ENCODE assay signal across 16 cellular contexts in the genomic region with DNA sequence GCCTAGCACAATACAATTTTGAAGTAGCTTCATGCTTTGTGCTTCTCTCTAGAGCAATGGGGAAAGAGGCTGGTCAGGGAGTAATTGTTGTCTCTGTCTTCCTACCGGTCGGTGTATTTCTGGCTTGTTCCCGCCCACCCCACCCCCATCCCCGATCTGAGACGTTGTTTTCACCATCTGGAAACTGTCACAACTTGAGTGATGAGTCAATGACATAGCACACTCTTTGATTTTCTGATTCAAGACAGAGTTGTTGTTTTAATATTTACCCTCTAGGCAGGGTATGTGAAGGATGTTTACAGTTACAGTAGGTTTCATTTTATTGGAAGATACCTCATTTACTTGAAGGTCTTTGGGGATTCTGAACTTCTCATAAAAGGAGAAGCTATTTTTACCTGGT. TPM values are rescaled to one million over a fixed set of nuclear protein-coding genes. Genes with fewer than 3 reads are reported as not detected.
DNase-seq lines count a peak whose midpoint lies in the region; ATAC-seq and TF ChIP-seq lines count a peak whose summit lies in the region.
"Had no signal": no experiment of that assay in that cellular context is flagged by ENCODE, and none has a peak within 500 bp of the region (broad histone marks: within the 10 kb centered on the region; RNA-seq: fewer than 3 reads in every experiment).

No MANE protein-coding gene starts in this region.

- DNase-seq in NCI-H82 (lab: John Stamatoyannopoulos, UW) (peak; percentile 44), NCI-H82 treated with DMSO at 0.1 percent for 48 hours (lab: John Stamatoyannopoulos, UW; ENCODE audit: unreplicated experiment) (no peak), GM10266 (ENCODE audit: extremely low spot score) (peak; percentile 45), T-helper 17 cell (no peak), islet precursor cell (peak; percentile 69), cerebellum (ENCODE audit: low spot score) (no peak), UCSD-AML1 (lab: John Stamatoyannopoulos, UW; ENCODE audit: unreplicated experiment) (no peak)
- no peak for DNase-seq in central memory CD4-positive, alpha-beta T cell
- DNase-seq: COR-L47; effector CD8-positive, alpha-beta T cell; Kasumi-1; mammary epithelial cell; NCI-H2081 treated with DMSO at 0.1 percent for 48 hours; nephron progenitor cell; right cardiac atrium had no signal

- H3K4me1 Mint-ChIP-seq in T-helper 17 cell: peaks cover 3% of the 10 kb centered on the region
- H3K4me1 Mint-ChIP-seq: nephron progenitor cell had no signal

- peak; percentile 60 for ATAC-seq in T-helper 17 cell
- ATAC-seq: right cardiac atrium had no signal

- peak overlapping the region; percentile 50 for H3K4me3 Mint-ChIP-seq in T-helper 17 cell
- H3K4me3 Mint-ChIP-seq: nephron progenitor cell had no signal

- no peak for TF ChIP-seq CTCF in GM10266 (IDR thresholded peaks at IDR 0.05; ENCODE audit: control insufficient read depth, insufficient read depth, low read depth, missing control alignments)

- no peaks in the 10 kb centered on the region for H3K36me3 Mint-ChIP-seq in T-helper 17 cell (ENCODE audit: low read depth)

- no peaks in the 10 kb centered on the region for H3K9me3 ChIP-seq in T-helper 17 cell (ENCODE audit: control insufficient read depth, low read length, poor library complexity, severe bottlenecking)
- H3K9me3 ChIP-seq: SJSA1 had no signal

- no peaks in the 10 kb centered on the region for H3K27me3 Mint-ChIP-seq in T-helper 17 cell

- H3K27ac Mint-ChIP-seq in T-helper 17 cell: no peak overlapping the region
- H3K27ac Mint-ChIP-seq: nephron progenitor cell had no signal

RNA-seq across cellular contexts. Expression of a gene that starts 7.0 kb away (rescaled TPM):
- total RNA-seq in T-helper 17 cell: 1 to 10 TPM; 2.1 to 3.4 TPM
- 1.3 TPM for total RNA-seq in cerebellum
- total RNA-seq: SJSA1 had no signal

Comparison
In these comparisons a context has a peak if more than half of its experiments do, and no peak if none do; other contexts are left out.
1. DNase-seq: peak in NCI-H82 (single experiment), GM10266 (single experiment) and islet precursor cell (single experiment); none in NCI-H82 treated with DMSO at 0.1 percent for 48 hours (single experiment), T-helper 17 cell (0 of 3), central memory CD4-positive, alpha-beta T cell (single experiment), cerebellum (single experiment) and UCSD-AML1 (single experiment).